18 cellular contexts compared by ENCODE assay signal in genomic region chr1:1087351-1088035, GRCh38. TPM values are rescaled to one million over a fixed set of nuclear protein-coding genes. Genes with fewer than 3 reads are reported as not detected.
DNase-seq lines count a peak whose midpoint lies in the region; ATAC-seq and TF ChIP-seq lines count a peak whose summit lies in the region.
"Had no signal": no experiment of that assay in that cellular context is flagged by ENCODE, and none has a peak within 500 bp of the region (broad histone marks: within the 10 kb centered on the region; RNA-seq: fewer than 3 reads in every experiment).

No MANE protein-coding gene starts in this region.

- H3K27ac Mint-ChIP-seq in activated T-cell treated with anti-CD3 and anti-CD28 coated beads, Interleukin-2, amount 50 U/mL, for 24 hours = no peak overlapping the region
- H3K27ac Mint-ChIP-seq: CD4-positive, alpha-beta memory T cell had no signal

- no peaks in the 10 kb centered on the region for H3K27me3 ChIP-seq in osteoblast (ENCODE audit: insufficient read depth, low read length)
- no peaks in the 10 kb centered on the region for H3K27me3 ChIP-seq in upper lobe of right lung
- H3K27me3 ChIP-seq in mammary epithelial cell (ENCODE audit: insufficient read depth, low read length) = no peaks in the 10 kb centered on the region

- H3K9ac ChIP-seq in mammary epithelial cell (ENCODE audit: insufficient read depth, low read length) = no peak overlapping the region

- CTCF ChIA-PET in mammary epithelial cell (lab: Charles Lee; ENCODE audit: low non-redundant PET) = no interaction called here

- BruUV-seq in mammary epithelial cell (replicated peaks; lab: Mats Ljungman, UMichigan) = no TSS peak

- H3K4me3 ChIP-seq in coronary artery = no peak overlapping the region
- no peak overlapping the region for H3K4me3 ChIP-seq in osteoblast (ENCODE audit: insufficient read depth, low read length)
- H3K4me3 ChIP-seq in upper lobe of right lung = no peak overlapping the region
- H3K4me3 ChIP-seq in mammary epithelial cell (replicated peaks in 1 of 3; ENCODE audit: insufficient read depth in 1 of 3, low read depth in 2 of 3, low read length in 3 of 3) = no peak overlapping the region

- H3K4me2 ChIP-seq in osteoblast (ENCODE audit: insufficient read depth, low read length) = no peak overlapping the region
- H3K4me2 ChIP-seq in mammary epithelial cell (ENCODE audit: insufficient read depth, low read depth, low read length) = no peak overlapping the region

- no peaks in the 10 kb centered on the region for H3K4me1 ChIP-seq in osteoblast (ENCODE audit: insufficient read depth, low read length)
- H3K4me1 ChIP-seq in upper lobe of right lung = no peaks in the 10 kb centered on the region
- H3K4me1 ChIP-seq in mammary epithelial cell (ENCODE audit: insufficient read depth, low read length) = no peaks in the 10 kb centered on the region

- dilution Hi-C loops in mammary epithelial cell (cut with HindIII; ENCODE audit: low sequenced_read_pairs) = no loop called here

- intact Hi-C loops in upper lobe of right lung (cut with DNase I) = no loop called here
- intact Hi-C loops in mammary epithelial cell (cut with micrococcal nuclease) = no loop called here

- no peaks in the 10 kb centered on the region for H3K36me3 ChIP-seq in osteoblast (ENCODE audit: insufficient read depth, low read length)
- no peaks in the 10 kb centered on the region for H3K36me3 ChIP-seq in upper lobe of right lung
- no peaks in the 10 kb centered on the region for H3K36me3 ChIP-seq in mammary epithelial cell (ENCODE audit: insufficient read depth, low read length)

- peak; percentile 30 for DNase-seq in activated T-cell treated with anti-CD3 and anti-CD28 coated beads, Interleukin-2, amount 50 U/mL, for 24 hours
- no peak for DNase-seq in activated T-cell treated with anti-CD3 and anti-CD28 coated beads for 4 hours
- DNase-seq in coronary artery (ENCODE audit: low spot score) = peak; percentile 60
- peak; percentile 83 for DNase-seq in osteoblast (ENCODE audit: insufficient read length, low spot score, missing footprints)
- peak; percentile 55 for DNase-seq in upper lobe of right lung
- DNase-seq in mammary epithelial cell = no peak
- DNase-seq: CD4-positive, alpha-beta memory T cell; DMS79 treated with DMSO at 0.1 percent for 48 hours; KG1; NCI-H1092; NCI-H2107; NCI-H345; NCI-H526 treated with DMSO at 0.1 percent for 48 hours; RPMI8226 had no signal

- H4K20me1 ChIP-seq in osteoblast (ENCODE audit: insufficient read depth, low read length) = no peaks in the 10 kb centered on the region
- no peaks in the 10 kb centered on the region for H4K20me1 ChIP-seq in mammary epithelial cell (ENCODE audit: insufficient read depth, low read length)

- no peaks in the 10 kb centered on the region for H3K27me3 Mint-ChIP-seq in activated T-cell treated with anti-CD3 and anti-CD28 coated beads, Interleukin-2, amount 50 U/mL, for 24 hours
- H3K27me3 Mint-ChIP-seq: CD4-positive, alpha-beta memory T cell had no signal

- H3K9me3 ChIP-seq in osteoblast (ENCODE audit: low read depth, low read length) (no peaks in the 10 kb centered on the region), upper lobe of right lung (no peaks in the 10 kb centered on the region), mammary epithelial cell (replicated peaks; ENCODE audit: insufficient read depth, low read length) (no peaks in the 10 kb centered on the region)

- H3K4me1 Mint-ChIP-seq in activated T-cell treated with anti-CD3 and anti-CD28 coated beads, Interleukin-2, amount 50 U/mL, for 24 hours (ENCODE audit: low read depth) = no peaks in the 10 kb centered on the region
- H3K4me1 Mint-ChIP-seq: CD4-positive, alpha-beta memory T cell had no signal

- H3K36me3 Mint-ChIP-seq in activated T-cell treated with anti-CD3 and anti-CD28 coated beads, Interleukin-2, amount 50 U/mL, for 24 hours (ENCODE audit: low read depth) = peaks cover 28% of the 10 kb centered on the region

- TF ChIP-seq CTCF in coronary artery (IDR thresholded peaks at IDR 0.05) (no peak), osteoblast (IDR thresholded peaks at IDR 0.05; ENCODE audit: extremely low read depth, low read depth, low read length) (no peak), upper lobe of right lung (IDR thresholded peaks at IDR 0.05) (no peak), mammary epithelial cell (conservative IDR thresholded peaks at IDR 0.05 in 1 of 2, IDR thresholded peaks at IDR 0.05 in 1 of 2; ENCODE audit: extremely low read depth in 1 of 2, insufficient read depth in 1 of 2, low read depth in 1 of 2, low read length in 2 of 2) (no peak)

- H2AFZ ChIP-seq in osteoblast (ENCODE audit: low read length) = no peak overlapping the region
- no peak overlapping the region for H2AFZ ChIP-seq in mammary epithelial cell (ENCODE audit: low read depth, low read length)

- no peaks in the 10 kb centered on the region for H3K9me3 Mint-ChIP-seq in activated T-cell treated with anti-CD3 and anti-CD28 coated beads, Interleukin-2, amount 50 U/mL, for 24 hours
- H3K9me3 Mint-ChIP-seq: CD4-positive, alpha-beta memory T cell had no signal

- in situ Hi-C loops in mammary epithelial cell (cut with MboI; ENCODE audit: low sequenced_read_pairs in 2 of 2) = no loop called here

- H3K4me3 Mint-ChIP-seq in activated T-cell treated with anti-CD3 and anti-CD28 coated beads, Interleukin-2, amount 50 U/mL, for 24 hours = no peak overlapping the region
- H3K4me3 Mint-ChIP-seq: CD4-positive, alpha-beta memory T cell had no signal

- WGBS in mammary epithelial cell (ENCODE audit: low coverage, missing lambda C conversion rate) = 92% methylated on average over 36 of the region's 38 CpGs

- H3K79me2 ChIP-seq in osteoblast (ENCODE audit: insufficient read depth, low read length) (no peaks in the 10 kb centered on the region), mammary epithelial cell (ENCODE audit: insufficient read depth, low read length) (no peaks in the 10 kb centered on the region)

- no peak overlapping the region for H3K27ac ChIP-seq in coronary artery
- H3K27ac ChIP-seq in osteoblast (ENCODE audit: low read depth, low read length) = no peak overlapping the region
- no peak overlapping the region for H3K27ac ChIP-seq in upper lobe of right lung
- H3K27ac ChIP-seq in mammary epithelial cell (ENCODE audit: insufficient read depth, low read depth, low read length) = no peak overlapping the region

- ATAC-seq in upper lobe of right lung (no peak), HG02973 (IDR thresholded peaks at IDR 0.05; ENCODE audit: unreplicated experiment) (no peak)

RNA-seq across cellular contexts. Expression of gene RNF223, which starts 13.4 kb away (rescaled TPM):
- total RNA-seq in osteoblast (not detected in 2 replicates), upper lobe of right lung (0.55 TPM), mammary epithelial cell (under 1 TPM in 1 of 2 donors, not detected in 1; 0.17 TPM)
- 0.06 TPM for polyA plus RNA-seq in mammary epithelial cell
- not detected for polyA minus RNA-seq in mammary epithelial cell
- total RNA-seq: A673; CD4-positive, alpha-beta memory T cell; M059J; OCI-LY7 had no signal
- polyA plus RNA-seq: CD4-positive, alpha-beta memory T cell had no signal

RNA-seq across cellular contexts. Expression of gene C1orf159, which starts 28.4 kb away (rescaled TPM):
- total RNA-seq in osteoblast = 5.4 and 8.5 TPM in 2 replicates
- 9.7 TPM for total RNA-seq in upper lobe of right lung
- total RNA-seq in mammary epithelial cell = 10 to 100 TPM in 1 of 2 donors, 1 to 10 TPM in 1; 9.5 to 23.8 TPM
- polyA plus RNA-seq in mammary epithelial cell = 11.6 TPM
- polyA minus RNA-seq in mammary epithelial cell = 0.88 TPM

Comparison
In these comparisons a context has a peak if more than half of its experiments do, and no peak if none do; other contexts are left out.
1. DNase-seq: peak in activated T-cell treated with anti-CD3 and anti-CD28 coated beads, Interleukin-2, amount 50 U/mL, for 24 hours (single experiment), coronary artery (single experiment), osteoblast (single experiment) and upper lobe of right lung (single experiment); none in activated T-cell treated with anti-CD3 and anti-CD28 coated beads for 4 hours (single experiment) and mammary epithelial cell (single experiment).